Comparison of ENCODE assay signal across 25 cellular contexts in genomic region chr7:96313940-96314339, GRCh38.
"Had no signal": no experiment of that assay in that cellular context is flagged by ENCODE, and none has a peak within 500 bp of the region (broad histone marks: within the 10 kb centered on the region; RNA-seq: fewer than 3 reads in every experiment).

No MANE protein-coding gene starts in this region.

- H3K9me3 Mint-ChIP-seq: activated CD4-positive, alpha-beta memory T cell treated with anti-CD3 and anti-CD28 coated beads, Interleukin-2, amount 10 ng/mL, durations not matched to agents 7 days and 5 days; activated naive CD4-positive, alpha-beta T cell treated with anti-CD3 and anti-CD28 coated beads, Interleukin-2, amount 10 ng/mL, durations not matched to agents 7 days and 5 days; activated T-cell treated with anti-CD3 and anti-CD28 coated beads, Interleukin-2, amount 50 U/mL, for 72 hours; brain; naive B cell; stimulated activated naive B cell treated with anti-CD40 and anti-IgM and Interleukin-4, amounts not matched to agents 10 μg/mL and 1 μg/mL and 100 μg/mL, for 72 hours had no signal

- DNase-seq: activated CD4-positive, alpha-beta memory T cell treated with anti-CD3 and anti-CD28 coated beads, Interleukin-2, amount 10 ng/mL, durations not matched to agents 7 days and 5 days; activated CD4-positive, alpha-beta T cell treated with anti-CD3 and anti-CD28 coated beads, Interleukin-2, amount 10 ng/mL, durations not matched to agents 24 days and 14 days; activated effector memory CD4-positive, alpha-beta T cell treated with anti-CD3 and anti-CD28 coated beads, Interleukin-2, amount 50 U/mL, for 16 hours; activated naive CD4-positive, alpha-beta T cell treated with anti-CD3 and anti-CD28 coated beads, Interleukin-2, amount 10 ng/mL, durations not matched to agents 7 days and 5 days; activated T-cell treated with anti-CD3 and anti-CD28 coated beads, Interleukin-2, amount 50 U/mL, for 72 hours; anterior cingulate cortex; caudate nucleus; dermis blood vessel endothelial cell; effector memory CD4-positive, alpha-beta T cell; esophagus squamous epithelium; gastrocnemius medialis; head of caudate nucleus; hypothalamus; naive B cell; small intestine; stimulated activated CD4-positive, alpha-beta T cell treated with anti-CD3 and anti-CD28 coated beads, Interleukin-15, amount 100 ng/mL, for 24 hours; stimulated activated CD8-positive, alpha-beta memory T cell treated with anti-CD3 and anti-CD28 coated beads, Interleukin-4, amount 100 ng/mL, for 48 hours; stimulated activated naive B cell treated with anti-CD40 and anti-IgM and Interleukin-4, amounts not matched to agents 10 μg/mL and 1 μg/mL and 100 μg/mL, for 72 hours; T-helper 17 cell; transverse colon; uterus had no signal

- H3K9ac ChIP-seq: neural progenitor cell had no signal

- H3K27me3 Mint-ChIP-seq: activated CD4-positive, alpha-beta memory T cell treated with anti-CD3 and anti-CD28 coated beads, Interleukin-2, amount 10 ng/mL, durations not matched to agents 7 days and 5 days; activated CD4-positive, alpha-beta T cell treated with anti-CD3 and anti-CD28 coated beads, Interleukin-2, amount 10 ng/mL, durations not matched to agents 24 days and 14 days; activated naive CD4-positive, alpha-beta T cell treated with anti-CD3 and anti-CD28 coated beads, Interleukin-2, amount 10 ng/mL, durations not matched to agents 7 days and 5 days; brain; naive B cell; stimulated activated naive B cell treated with anti-CD40 and anti-IgM and Interleukin-4, amounts not matched to agents 10 μg/mL and 1 μg/mL and 100 μg/mL, for 72 hours; T-helper 17 cell had no signal

- H3K9me3 ChIP-seq: esophagus squamous epithelium, gastrocnemius medialis, transverse colon, uterus had no signal

- ATAC-seq: activated CD4-positive, CD25-positive, alpha-beta regulatory T cell treated with anti-CD3 and anti-CD28 coated beads, Interleukin-2, amount 50 U/mL, for 24 hours; activated T-cell treated with anti-CD3 and anti-CD28 coated beads, Interleukin-2, amount 50 U/mL, for 72 hours; sciatic nerve; stimulated activated naive B cell treated with anti-CD40 and anti-IgM and Interleukin-4, amounts not matched to agents 10 μg/mL and 1 μg/mL and 100 μg/mL, for 72 hours; T-helper 17 cell had no signal

- H3K4me3 Mint-ChIP-seq: activated CD4-positive, alpha-beta memory T cell treated with anti-CD3 and anti-CD28 coated beads, Interleukin-2, amount 10 ng/mL, durations not matched to agents 7 days and 5 days; activated CD4-positive, alpha-beta T cell treated with anti-CD3 and anti-CD28 coated beads, Interleukin-2, amount 10 ng/mL, durations not matched to agents 24 days and 14 days; activated naive CD4-positive, alpha-beta T cell treated with anti-CD3 and anti-CD28 coated beads, Interleukin-2, amount 10 ng/mL, durations not matched to agents 7 days and 5 days; activated T-cell treated with anti-CD3 and anti-CD28 coated beads, Interleukin-2, amount 50 U/mL, for 72 hours; brain; naive B cell; neural progenitor cell; stimulated activated naive B cell treated with anti-CD40 and anti-IgM and Interleukin-4, amounts not matched to agents 10 μg/mL and 1 μg/mL and 100 μg/mL, for 72 hours; T-helper 17 cell had no signal

- H3K27ac ChIP-seq: esophagus squamous epithelium, neural progenitor cell, transverse colon, uterus had no signal

- H3K27me3 ChIP-seq: esophagus squamous epithelium, gastrocnemius medialis, neural progenitor cell, transverse colon, uterus had no signal

- H3K4me3 ChIP-seq: esophagus squamous epithelium, gastrocnemius medialis, neural progenitor cell, transverse colon, uterus had no signal

- H3K27ac Mint-ChIP-seq: activated CD4-positive, alpha-beta memory T cell treated with anti-CD3 and anti-CD28 coated beads, Interleukin-2, amount 10 ng/mL, durations not matched to agents 7 days and 5 days; activated CD4-positive, alpha-beta T cell treated with anti-CD3 and anti-CD28 coated beads, Interleukin-2, amount 10 ng/mL, durations not matched to agents 24 days and 14 days; activated naive CD4-positive, alpha-beta T cell treated with anti-CD3 and anti-CD28 coated beads, Interleukin-2, amount 10 ng/mL, durations not matched to agents 7 days and 5 days; activated T-cell treated with anti-CD3 and anti-CD28 coated beads, Interleukin-2, amount 50 U/mL, for 72 hours; neural progenitor cell; stimulated activated naive B cell treated with anti-CD40 and anti-IgM and Interleukin-4, amounts not matched to agents 10 μg/mL and 1 μg/mL and 100 μg/mL, for 72 hours; T-helper 17 cell had no signal

- H3K36me3 ChIP-seq: gastrocnemius medialis, neural progenitor cell, transverse colon, uterus had no signal

- H3K36me3 Mint-ChIP-seq: activated naive CD4-positive, alpha-beta T cell treated with anti-CD3 and anti-CD28 coated beads, Interleukin-2, amount 10 ng/mL, durations not matched to agents 7 days and 5 days; naive B cell had no signal

- H2AFZ ChIP-seq: neural progenitor cell had no signal
